Comparison of ENCODE assay signal across 1 cellular context in the genomic region with DNA sequence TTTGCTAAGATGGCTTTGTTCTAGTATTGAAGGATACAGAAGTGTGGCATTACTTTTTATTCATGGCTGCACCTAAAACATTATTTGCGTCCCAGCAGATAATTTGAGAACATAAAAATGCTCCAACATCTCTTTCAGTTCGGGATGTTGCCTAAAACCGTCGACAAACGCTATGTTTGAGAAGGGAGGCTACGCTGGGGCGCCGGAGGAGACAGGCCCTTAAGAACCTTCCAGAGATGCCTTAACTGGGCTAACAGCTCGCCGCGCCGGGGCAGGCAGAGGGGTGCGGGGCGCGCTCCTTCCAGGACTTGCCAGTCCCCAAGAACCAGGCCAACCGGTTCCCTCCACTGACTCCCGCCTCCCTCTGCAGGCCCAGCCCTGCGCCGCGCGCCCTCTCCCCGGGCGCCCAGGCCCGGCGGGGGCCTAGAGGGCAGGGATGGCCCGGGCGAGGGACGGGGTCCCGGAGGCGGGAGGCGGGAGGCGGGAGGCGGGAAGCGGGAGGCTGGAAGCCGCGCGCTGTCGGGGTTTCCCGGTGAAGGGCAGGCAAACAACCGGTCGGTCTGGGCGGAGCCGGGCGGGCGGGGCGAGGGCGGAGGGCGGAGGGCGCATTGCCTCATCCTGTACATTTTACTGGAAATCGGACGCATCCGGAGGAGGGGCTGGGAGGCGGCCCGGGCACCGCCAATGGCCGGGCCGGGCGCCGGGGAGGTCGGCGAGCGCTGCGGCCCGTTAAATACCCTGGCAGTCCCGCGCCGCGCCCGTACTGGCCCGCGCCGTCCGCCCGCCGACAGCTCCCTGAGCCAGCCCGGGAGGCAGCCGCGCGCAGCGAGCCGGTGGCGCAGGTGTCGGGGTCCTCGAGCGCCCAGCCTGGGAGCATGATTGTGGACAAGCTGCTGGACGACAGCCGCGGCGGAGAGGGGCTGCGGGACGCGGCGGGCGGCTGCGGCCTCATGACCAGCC.
TF ChIP-seq lines count a peak whose summit lies in the region.

A gene with protein sequence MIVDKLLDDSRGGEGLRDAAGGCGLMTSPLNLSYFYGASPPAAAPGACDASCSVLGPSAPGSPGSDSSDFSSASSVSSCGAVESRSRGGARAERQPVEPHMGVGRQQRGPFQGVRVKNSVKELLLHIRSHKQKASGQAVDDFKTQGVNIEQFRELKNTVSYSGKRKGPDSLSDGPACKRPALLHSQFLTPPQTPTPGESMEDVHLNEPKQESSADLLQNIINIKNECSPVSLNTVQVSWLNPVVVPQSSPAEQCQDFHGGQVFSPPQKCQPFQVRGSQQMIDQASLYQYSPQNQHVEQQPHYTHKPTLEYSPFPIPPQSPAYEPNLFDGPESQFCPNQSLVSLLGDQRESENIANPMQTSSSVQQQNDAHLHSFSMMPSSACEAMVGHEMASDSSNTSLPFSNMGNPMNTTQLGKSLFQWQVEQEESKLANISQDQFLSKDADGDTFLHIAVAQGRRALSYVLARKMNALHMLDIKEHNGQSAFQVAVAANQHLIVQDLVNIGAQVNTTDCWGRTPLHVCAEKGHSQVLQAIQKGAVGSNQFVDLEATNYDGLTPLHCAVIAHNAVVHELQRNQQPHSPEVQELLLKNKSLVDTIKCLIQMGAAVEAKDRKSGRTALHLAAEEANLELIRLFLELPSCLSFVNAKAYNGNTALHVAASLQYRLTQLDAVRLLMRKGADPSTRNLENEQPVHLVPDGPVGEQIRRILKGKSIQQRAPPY (plus strand): TSS at position 761 of the 960 bp plus-strand sequence. CDS start 115 bp downstream, at position 876.

TF ChIP-seq in HepG2, 621 proteins besides CTCF, POLR2A, EP300 and RAD21 (continued from another document and continues in another):
- TF ChIP-seq SOX13 (IDR thresholded peaks at IDR 0.05) (peak; percentile 5; the same call in 1 of the 2 replicates), SOX13 (CRISPR knock-in tag; conservative IDR thresholded peaks at IDR 0.05 in 1 of 2, IDR thresholded peaks at IDR 0.05 in 1 of 2) (0 out of 4 replicates have a peak, but pooled peaks of 1 of the 2 experiments have one; percentile 14), SNAPC2 (CRISPR knock-in tag; IDR thresholded peaks at IDR 0.05) (peak; percentile 40; the same call in 1 of the 2 replicates), SP2 (CRISPR knock-in tag; IDR thresholded peaks at IDR 0.05) (peak; percentile 51; the same call in 1 of the 2 replicates), ZNF746 (CRISPR knock-in tag; IDR thresholded peaks at IDR 0.05) (peak; percentile 51; the same call in 1 of the 2 replicates), FOSL1 (CRISPR knock-in tag; IDR thresholded peaks at IDR 0.05; ENCODE audit: borderline replicate concordance) (no peak), ZNF670 (CRISPR knock-in tag; IDR thresholded peaks at IDR 0.05; ENCODE audit: borderline replicate concordance) (0 out of 2 replicates have a peak, but pooled peaks have one; percentile 63), THAP11 (CRISPR knock-in tag; IDR thresholded peaks at IDR 0.05) (peak; percentile 74), KDM5A (IDR thresholded peaks at IDR 0.05; ENCODE audit: borderline replicate concordance, low read length) (peak; percentile 35; the same call in 1 of the 2 replicates), SOX5 (CRISPR knock-in tag; IDR thresholded peaks at IDR 0.05; ENCODE audit: borderline replicate concordance) (no peak), NFYB (CRISPR knock-in tag; IDR thresholded peaks at IDR 0.05) (peak; percentile 60; the same call in 1 of the 2 replicates), NFYC (CRISPR knock-in tag; IDR thresholded peaks at IDR 0.05) (0 out of 2 replicates have a peak, but pooled peaks have one; percentile 50), RXRB (CRISPR knock-in tag; IDR thresholded peaks at IDR 0.05; ENCODE audit: borderline replicate concordance) (peak; percentile 28; the same call in 1 of the 2 replicates), ZNF839 (CRISPR knock-in tag; IDR thresholded peaks at IDR 0.05; ENCODE audit: borderline replicate concordance) (no peak; the same call in 1 of the 2 replicates), GABPB1 (CRISPR knock-in tag; IDR thresholded peaks at IDR 0.05) (peak; percentile 73), ATF1 (CRISPR knock-in tag; IDR thresholded peaks at IDR 0.05) (no peak), HNRNPK (IDR thresholded peaks at IDR 0.05; ENCODE audit: low read depth, low read length, poor library complexity, severe bottlenecking) (no peak), ATF7-NPFF (CRISPR knock-in tag; IDR thresholded peaks at IDR 0.05; ENCODE audit: low read depth) (peak; percentile 94), CCAR2 (optimal IDR thresholded peaks at IDR 0.05; ENCODE audit: low read depth, low read length) (no peak)
- TF ChIP-seq, protein P1, sequence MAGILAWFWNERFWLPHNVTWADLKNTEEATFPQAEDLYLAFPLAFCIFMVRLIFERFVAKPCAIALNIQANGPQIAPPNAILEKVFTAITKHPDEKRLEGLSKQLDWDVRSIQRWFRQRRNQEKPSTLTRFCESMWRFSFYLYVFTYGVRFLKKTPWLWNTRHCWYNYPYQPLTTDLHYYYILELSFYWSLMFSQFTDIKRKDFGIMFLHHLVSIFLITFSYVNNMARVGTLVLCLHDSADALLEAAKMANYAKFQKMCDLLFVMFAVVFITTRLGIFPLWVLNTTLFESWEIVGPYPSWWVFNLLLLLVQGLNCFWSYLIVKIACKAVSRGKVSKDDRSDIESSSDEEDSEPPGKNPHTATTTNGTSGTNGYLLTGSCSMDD (CRISPR knock-in tag; IDR thresholded peaks at IDR 0.05) = no peak
- TF ChIP-seq, protein P2, sequence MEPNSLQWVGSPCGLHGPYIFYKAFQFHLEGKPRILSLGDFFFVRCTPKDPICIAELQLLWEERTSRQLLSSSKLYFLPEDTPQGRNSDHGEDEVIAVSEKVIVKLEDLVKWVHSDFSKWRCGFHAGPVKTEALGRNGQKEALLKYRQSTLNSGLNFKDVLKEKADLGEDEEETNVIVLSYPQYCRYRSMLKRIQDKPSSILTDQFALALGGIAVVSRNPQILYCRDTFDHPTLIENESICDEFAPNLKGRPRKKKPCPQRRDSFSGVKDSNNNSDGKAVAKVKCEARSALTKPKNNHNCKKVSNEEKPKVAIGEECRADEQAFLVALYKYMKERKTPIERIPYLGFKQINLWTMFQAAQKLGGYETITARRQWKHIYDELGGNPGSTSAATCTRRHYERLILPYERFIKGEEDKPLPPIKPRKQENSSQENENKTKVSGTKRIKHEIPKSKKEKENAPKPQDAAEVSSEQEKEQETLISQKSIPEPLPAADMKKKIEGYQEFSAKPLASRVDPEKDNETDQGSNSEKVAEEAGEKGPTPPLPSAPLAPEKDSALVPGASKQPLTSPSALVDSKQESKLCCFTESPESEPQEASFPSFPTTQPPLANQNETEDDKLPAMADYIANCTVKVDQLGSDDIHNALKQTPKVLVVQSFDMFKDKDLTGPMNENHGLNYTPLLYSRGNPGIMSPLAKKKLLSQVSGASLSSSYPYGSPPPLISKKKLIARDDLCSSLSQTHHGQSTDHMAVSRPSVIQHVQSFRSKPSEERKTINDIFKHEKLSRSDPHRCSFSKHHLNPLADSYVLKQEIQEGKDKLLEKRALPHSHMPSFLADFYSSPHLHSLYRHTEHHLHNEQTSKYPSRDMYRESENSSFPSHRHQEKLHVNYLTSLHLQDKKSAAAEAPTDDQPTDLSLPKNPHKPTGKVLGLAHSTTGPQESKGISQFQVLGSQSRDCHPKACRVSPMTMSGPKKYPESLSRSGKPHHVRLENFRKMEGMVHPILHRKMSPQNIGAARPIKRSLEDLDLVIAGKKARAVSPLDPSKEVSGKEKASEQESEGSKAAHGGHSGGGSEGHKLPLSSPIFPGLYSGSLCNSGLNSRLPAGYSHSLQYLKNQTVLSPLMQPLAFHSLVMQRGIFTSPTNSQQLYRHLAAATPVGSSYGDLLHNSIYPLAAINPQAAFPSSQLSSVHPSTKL (CRISPR knock-in tag; IDR thresholded peaks at IDR 0.05) = peak; percentile 63
- TF ChIP-seq, protein P3, sequence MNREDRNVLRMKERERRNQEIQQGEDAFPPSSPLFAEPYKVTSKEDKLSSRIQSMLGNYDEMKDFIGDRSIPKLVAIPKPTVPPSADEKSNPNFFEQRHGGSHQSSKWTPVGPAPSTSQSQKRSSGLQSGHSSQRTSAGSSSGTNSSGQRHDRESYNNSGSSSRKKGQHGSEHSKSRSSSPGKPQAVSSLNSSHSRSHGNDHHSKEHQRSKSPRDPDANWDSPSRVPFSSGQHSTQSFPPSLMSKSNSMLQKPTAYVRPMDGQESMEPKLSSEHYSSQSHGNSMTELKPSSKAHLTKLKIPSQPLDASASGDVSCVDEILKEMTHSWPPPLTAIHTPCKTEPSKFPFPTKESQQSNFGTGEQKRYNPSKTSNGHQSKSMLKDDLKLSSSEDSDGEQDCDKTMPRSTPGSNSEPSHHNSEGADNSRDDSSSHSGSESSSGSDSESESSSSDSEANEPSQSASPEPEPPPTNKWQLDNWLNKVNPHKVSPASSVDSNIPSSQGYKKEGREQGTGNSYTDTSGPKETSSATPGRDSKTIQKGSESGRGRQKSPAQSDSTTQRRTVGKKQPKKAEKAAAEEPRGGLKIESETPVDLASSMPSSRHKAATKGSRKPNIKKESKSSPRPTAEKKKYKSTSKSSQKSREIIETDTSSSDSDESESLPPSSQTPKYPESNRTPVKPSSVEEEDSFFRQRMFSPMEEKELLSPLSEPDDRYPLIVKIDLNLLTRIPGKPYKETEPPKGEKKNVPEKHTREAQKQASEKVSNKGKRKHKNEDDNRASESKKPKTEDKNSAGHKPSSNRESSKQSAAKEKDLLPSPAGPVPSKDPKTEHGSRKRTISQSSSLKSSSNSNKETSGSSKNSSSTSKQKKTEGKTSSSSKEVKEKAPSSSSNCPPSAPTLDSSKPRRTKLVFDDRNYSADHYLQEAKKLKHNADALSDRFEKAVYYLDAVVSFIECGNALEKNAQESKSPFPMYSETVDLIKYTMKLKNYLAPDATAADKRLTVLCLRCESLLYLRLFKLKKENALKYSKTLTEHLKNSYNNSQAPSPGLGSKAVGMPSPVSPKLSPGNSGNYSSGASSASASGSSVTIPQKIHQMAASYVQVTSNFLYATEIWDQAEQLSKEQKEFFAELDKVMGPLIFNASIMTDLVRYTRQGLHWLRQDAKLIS (CRISPR knock-in tag; IDR thresholded peaks at IDR 0.05) = peak; percentile 91
- TF ChIP-seq, protein P4, sequence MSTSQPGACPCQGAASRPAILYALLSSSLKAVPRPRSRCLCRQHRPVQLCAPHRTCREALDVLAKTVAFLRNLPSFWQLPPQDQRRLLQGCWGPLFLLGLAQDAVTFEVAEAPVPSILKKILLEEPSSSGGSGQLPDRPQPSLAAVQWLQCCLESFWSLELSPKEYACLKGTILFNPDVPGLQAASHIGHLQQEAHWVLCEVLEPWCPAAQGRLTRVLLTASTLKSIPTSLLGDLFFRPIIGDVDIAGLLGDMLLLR (CRISPR knock-in tag; IDR thresholded peaks at IDR 0.05) = peak; percentile 81; the same call in 1 of the 2 replicates
- TF ChIP-seq, protein P5, sequence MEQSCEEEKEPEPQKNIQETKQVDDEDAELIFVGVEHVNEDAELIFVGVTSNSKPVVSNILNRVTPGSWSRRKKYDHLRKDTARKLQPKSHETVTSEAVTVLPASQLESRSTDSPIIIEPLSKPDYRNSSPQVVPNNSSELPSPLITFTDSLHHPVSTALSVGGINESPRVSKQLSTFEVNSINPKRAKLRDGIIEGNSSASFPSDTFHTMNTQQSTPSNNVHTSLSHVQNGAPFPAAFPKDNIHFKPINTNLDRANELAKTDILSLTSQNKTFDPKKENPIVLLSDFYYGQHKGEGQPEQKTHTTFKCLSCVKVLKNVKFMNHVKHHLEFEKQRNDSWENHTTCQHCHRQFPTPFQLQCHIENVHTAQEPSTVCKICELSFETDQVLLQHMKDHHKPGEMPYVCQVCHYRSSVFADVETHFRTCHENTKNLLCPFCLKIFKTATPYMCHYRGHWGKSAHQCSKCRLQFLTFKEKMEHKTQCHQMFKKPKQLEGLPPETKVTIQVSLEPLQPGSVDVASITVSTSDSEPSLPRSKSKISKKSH (CRISPR knock-in tag; IDR thresholded peaks at IDR 0.05; ENCODE audit: borderline replicate concordance) = no peak
- TF ChIP-seq, protein P6, sequence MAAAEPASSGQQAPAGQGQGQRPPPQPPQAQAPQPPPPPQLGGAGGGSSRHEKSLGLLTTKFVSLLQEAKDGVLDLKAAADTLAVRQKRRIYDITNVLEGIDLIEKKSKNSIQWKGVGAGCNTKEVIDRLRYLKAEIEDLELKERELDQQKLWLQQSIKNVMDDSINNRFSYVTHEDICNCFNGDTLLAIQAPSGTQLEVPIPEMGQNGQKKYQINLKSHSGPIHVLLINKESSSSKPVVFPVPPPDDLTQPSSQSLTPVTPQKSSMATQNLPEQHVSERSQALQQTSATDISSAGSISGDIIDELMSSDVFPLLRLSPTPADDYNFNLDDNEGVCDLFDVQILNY (CRISPR knock-in tag; conservative IDR thresholded peaks at IDR 0.05) = peak; percentile 71
- TF ChIP-seq, protein P7, sequence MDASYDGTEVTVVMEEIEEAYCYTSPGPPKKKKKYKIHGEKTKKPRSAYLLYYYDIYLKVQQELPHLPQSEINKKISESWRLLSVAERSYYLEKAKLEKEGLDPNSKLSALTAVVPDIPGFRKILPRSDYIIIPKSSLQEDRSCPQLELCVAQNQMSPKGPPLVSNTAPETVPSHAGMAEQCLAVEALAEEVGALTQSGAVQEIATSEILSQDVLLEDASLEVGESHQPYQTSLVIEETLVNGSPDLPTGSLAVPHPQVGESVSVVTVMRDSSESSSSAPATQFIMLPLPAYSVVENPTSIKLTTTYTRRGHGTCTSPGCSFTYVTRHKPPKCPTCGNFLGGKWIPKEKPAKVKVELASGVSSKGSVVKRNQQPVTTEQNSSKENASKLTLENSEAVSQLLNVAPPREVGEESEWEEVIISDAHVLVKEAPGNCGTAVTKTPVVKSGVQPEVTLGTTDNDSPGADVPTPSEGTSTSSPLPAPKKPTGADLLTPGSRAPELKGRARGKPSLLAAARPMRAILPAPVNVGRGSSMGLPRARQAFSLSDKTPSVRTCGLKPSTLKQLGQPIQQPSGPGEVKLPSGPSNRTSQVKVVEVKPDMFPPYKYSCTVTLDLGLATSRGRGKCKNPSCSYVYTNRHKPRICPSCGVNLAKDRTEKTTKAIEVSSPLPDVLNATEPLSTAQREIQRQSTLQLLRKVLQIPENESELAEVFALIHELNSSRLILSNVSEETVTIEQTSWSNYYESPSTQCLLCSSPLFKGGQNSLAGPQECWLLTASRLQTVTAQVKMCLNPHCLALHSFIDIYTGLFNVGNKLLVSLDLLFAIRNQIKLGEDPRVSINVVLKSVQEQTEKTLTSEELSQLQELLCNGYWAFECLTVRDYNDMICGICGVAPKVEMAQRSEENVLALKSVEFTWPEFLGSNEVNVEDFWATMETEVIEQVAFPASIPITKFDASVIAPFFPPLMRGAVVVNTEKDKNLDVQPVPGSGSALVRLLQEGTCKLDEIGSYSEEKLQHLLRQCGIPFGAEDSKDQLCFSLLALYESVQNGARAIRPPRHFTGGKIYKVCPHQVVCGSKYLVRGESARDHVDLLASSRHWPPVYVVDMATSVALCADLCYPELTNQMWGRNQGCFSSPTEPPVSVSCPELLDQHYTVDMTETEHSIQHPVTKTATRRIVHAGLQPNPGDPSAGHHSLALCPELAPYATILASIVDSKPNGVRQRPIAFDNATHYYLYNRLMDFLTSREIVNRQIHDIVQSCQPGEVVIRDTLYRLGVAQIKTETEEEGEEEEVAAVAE (CRISPR knock-in tag; IDR thresholded peaks at IDR 0.05; ENCODE audit: borderline replicate concordance) = peak; percentile 11; the same call in 1 of the 2 replicates
